Comparison of ENCODE assay signal across 9 cellular contexts in the genomic region with DNA sequence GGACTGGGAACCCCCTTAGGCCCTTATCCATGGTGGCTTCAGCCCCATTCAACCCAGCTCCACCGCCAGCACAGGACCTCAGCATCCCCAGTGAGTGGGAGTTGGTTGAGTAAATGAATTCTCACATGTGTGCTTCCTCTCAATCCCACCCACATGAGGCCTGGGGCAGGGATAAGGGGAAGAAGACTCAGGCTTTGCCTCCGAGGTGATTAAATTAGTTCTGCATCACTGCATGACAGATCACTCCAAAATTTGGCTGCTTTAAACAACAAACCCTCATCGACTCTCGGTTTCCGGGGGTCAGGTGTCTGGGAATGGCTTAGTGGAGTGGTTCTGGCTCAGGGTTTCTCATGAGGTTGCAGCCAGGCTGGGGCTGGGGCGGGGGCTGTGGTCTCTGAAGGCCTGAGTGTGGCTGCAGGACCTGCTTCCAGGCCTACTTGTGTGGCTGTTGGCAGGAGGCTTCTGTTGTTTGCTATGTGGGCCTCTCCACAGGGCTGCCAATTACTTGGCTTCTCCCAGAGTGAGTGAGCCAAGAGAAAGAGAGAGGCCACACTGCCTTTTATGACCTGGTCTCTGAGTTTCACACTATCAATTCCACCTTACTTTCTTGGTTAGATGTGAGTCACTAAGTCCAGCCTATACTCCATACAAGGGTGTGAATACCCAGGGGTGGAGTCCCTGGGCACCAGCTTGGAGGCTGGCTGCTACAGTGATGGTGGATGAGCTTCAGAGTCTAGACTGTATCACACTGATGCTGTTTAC. TPM values are rescaled to one million over a fixed set of nuclear protein-coding genes. Genes with fewer than 3 reads are reported as not detected.
DNase-seq lines count a peak whose midpoint lies in the region; ATAC-seq and TF ChIP-seq lines count a peak whose summit lies in the region.
"Had no signal": no experiment of that assay in that cellular context is flagged by ENCODE, and none has a peak within 500 bp of the region (broad histone marks: within the 10 kb centered on the region; RNA-seq: fewer than 3 reads in every experiment).

No MANE protein-coding gene starts in this region.

- POLR2A ChIA-PET in HEK293T (lab: Yijun Ruan, JAX), result no interaction called here

- no peaks in the 10 kb centered on the region for H3K36me3 Mint-ChIP-seq in effector memory CD8-positive, alpha-beta T cell (ENCODE audit: insufficient read depth)
- H3K36me3 Mint-ChIP-seq: brain had no signal

- no peak for TF ChIP-seq CTCF in heart right ventricle (IDR thresholded peaks at IDR 0.05)

- no peak overlapping the region for H3K4me3 ChIP-seq in heart right ventricle
- no peak overlapping the region for H3K4me3 ChIP-seq in skeletal muscle tissue (ENCODE audit: low read length in 3 of 3)

- H3K9me3 ChIP-seq in heart right ventricle, result no peaks in the 10 kb centered on the region
- no peaks in the 10 kb centered on the region for H3K9me3 ChIP-seq in skeletal muscle tissue (ENCODE audit: control insufficient read depth in 3 of 3, low read length in 3 of 3)

- H3K4me3 Mint-ChIP-seq in effector memory CD8-positive, alpha-beta T cell, result no peak overlapping the region
- H3K4me3 Mint-ChIP-seq: brain had no signal

- 37 to 67% methylated on average over 6 of the region's 6 CpGs for WGBS in heart right ventricle, 2 donors

- no peaks in the 10 kb centered on the region for H3K4me1 Mint-ChIP-seq in effector memory CD8-positive, alpha-beta T cell (ENCODE audit: low read depth in 2 of 2)

- ATAC-seq in heart right ventricle, result peak; percentile 78 to 92 (median 84)
- no peak for ATAC-seq in effector memory CD8-positive, alpha-beta T cell (replicated peaks)

- peak overlapping the region in 9 of 10 donors; percentile 21 to 87 (median 69) for H3K27ac ChIP-seq in heart right ventricle
- no peak overlapping the region for H3K27ac ChIP-seq in skeletal muscle tissue (ENCODE audit: low read depth, low read length)

- DNase-seq in NCI-H2227 treated with DMSO at 0.1 percent for 48 hours (lab: John Stamatoyannopoulos, UW) (peak; percentile 2), NCI-H2227 (lab: John Stamatoyannopoulos, UW; ENCODE audit: unreplicated experiment) (no peak), NCI-H2196 treated with DMSO at 0.1 percent for 48 hours (lab: John Stamatoyannopoulos, UW; ENCODE audit: unreplicated experiment) (peak; percentile 70), heart right ventricle (no peak), HEK293T (ENCODE audit: extremely low spot score) (no peak)
- no peak for DNase-seq in effector memory CD8-positive, alpha-beta T cell
- DNase-seq in activated CD8-positive, alpha-beta memory T cell treated with anti-CD3 and anti-CD28 coated beads, Interleukin-2, amount 50 U/mL, for 4 hours, result no peak

- H3K36me3 ChIP-seq in heart right ventricle (no peaks in the 10 kb centered on the region), skeletal muscle tissue (ENCODE audit: control insufficient read depth in 3 of 3, insufficient read depth in 3 of 3, low read length in 3 of 3) (no peaks in the 10 kb centered on the region)

- peaks cover 10 to 48% of the 10 kb centered on the region in 2 donors for H3K27me3 Mint-ChIP-seq in effector memory CD8-positive, alpha-beta T cell

- H3K27me3 ChIP-seq in heart right ventricle, result no peaks in the 10 kb centered on the region
- H3K27me3 ChIP-seq in skeletal muscle tissue (ENCODE audit: control insufficient read depth in 3 of 3, insufficient read depth in 3 of 3, low read length in 3 of 3), result no peaks in the 10 kb centered on the region

- H3K4me1 ChIP-seq in heart right ventricle (peaks cover 0 to 31% (median 10%) of the 10 kb centered on the region in 9 donors), skeletal muscle tissue (ENCODE audit: control insufficient read depth in 3 of 3, insufficient read depth in 3 of 3, low read length in 3 of 3) (peaks cover 16 to 32% (median 22%) of the 10 kb centered on the region in 3 donors)

- intact Hi-C loops in heart right ventricle (cut with DNase I), result no loop called here

- CTCF ChIA-PET in HEK293T (lab: Yijun Ruan, JAX), result no interaction called here

- no peaks in the 10 kb centered on the region for H3K9me3 Mint-ChIP-seq in effector memory CD8-positive, alpha-beta T cell
- H3K9me3 Mint-ChIP-seq: brain had no signal

- peak overlapping the region in 1 of 2 donors; percentile 23 for H3K27ac Mint-ChIP-seq in effector memory CD8-positive, alpha-beta T cell

- H3K9ac ChIP-seq in skeletal muscle tissue (ENCODE audit: low read depth in 1 of 3, low read length in 3 of 3), result peak overlapping the region in 2 of 3 donors; percentile 2 to 25

TF ChIP-seq in HEK293T, 16 proteins besides CTCF, POLR2A, EP300 and RAD21:
- no peak for TF ChIP-seq TARDBP (IDR thresholded peaks at IDR 0.05)
- no peak for TF ChIP-seq SP1 (IDR thresholded peaks at IDR 0.05)
- TF ChIP-seq SUZ12 (IDR thresholded peaks at IDR 0.05), result no peak
- TF ChIP-seq FOXM1 (IDR thresholded peaks at IDR 0.05; ENCODE audit: borderline replicate concordance), result no peak

RNA-seq across cellular contexts. Expression of gene MOGAT2, which starts 15.9 kb away (rescaled TPM):
- under 1 TPM in 4 of 10 donors, not detected in 6; 0.13 to 0.35 (median 0.20) TPM for total RNA-seq in heart right ventricle
- not detected for polyA plus RNA-seq in heart right ventricle
- 0.52 TPM for total RNA-seq in skeletal muscle tissue

RNA-seq across cellular contexts. Expression of gene DGAT2, which starts 35.1 kb away (rescaled TPM):
- total RNA-seq in heart right ventricle (10 to 100 TPM in 5 of 10 donors, 1 to 10 TPM in 5; 6.2 to 24.4 (median 10.3) TPM), skeletal muscle tissue (19.3 TPM)
- 10 to 100 TPM in 1 of 2 donors, 1 to 10 TPM in 1; 9.2 to 17.2 TPM for polyA plus RNA-seq in heart right ventricle

Comparison
In these comparisons a context has a peak if more than half of its experiments do, and no peak if none do; other contexts are left out.
1. DNase-seq: peak in NCI-H2227 treated with DMSO at 0.1 percent for 48 hours (single experiment) and NCI-H2196 treated with DMSO at 0.1 percent for 48 hours (single experiment); none in NCI-H2227 (single experiment), heart right ventricle (0 of 2), HEK293T (single experiment), effector memory CD8-positive, alpha-beta T cell (0 of 3) and activated CD8-positive, alpha-beta memory T cell treated with anti-CD3 and anti-CD28 coated beads, Interleukin-2, amount 50 U/mL, for 4 hours (single experiment).